In genomic region chr16:14399397-14400284, GRCh38 we compare ENCODE assay signal across 1 cellular context.
TF ChIP-seq lines count a peak whose summit lies in the region.

No MANE protein-coding gene starts in this region.

TF ChIP-seq in IMR-90, 13 proteins besides CTCF, POLR2A, EP300 and RAD21 (continued from another document):
- TF ChIP-seq, protein P1, sequence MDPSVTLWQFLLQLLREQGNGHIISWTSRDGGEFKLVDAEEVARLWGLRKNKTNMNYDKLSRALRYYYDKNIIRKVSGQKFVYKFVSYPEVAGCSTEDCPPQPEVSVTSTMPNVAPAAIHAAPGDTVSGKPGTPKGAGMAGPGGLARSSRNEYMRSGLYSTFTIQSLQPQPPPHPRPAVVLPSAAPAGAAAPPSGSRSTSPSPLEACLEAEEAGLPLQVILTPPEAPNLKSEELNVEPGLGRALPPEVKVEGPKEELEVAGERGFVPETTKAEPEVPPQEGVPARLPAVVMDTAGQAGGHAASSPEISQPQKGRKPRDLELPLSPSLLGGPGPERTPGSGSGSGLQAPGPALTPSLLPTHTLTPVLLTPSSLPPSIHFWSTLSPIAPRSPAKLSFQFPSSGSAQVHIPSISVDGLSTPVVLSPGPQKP (IDR thresholded peaks at IDR 0.05; ENCODE audit: borderline replicate concordance, low read depth, low read length) = no peak
